In the genomic region with DNA sequence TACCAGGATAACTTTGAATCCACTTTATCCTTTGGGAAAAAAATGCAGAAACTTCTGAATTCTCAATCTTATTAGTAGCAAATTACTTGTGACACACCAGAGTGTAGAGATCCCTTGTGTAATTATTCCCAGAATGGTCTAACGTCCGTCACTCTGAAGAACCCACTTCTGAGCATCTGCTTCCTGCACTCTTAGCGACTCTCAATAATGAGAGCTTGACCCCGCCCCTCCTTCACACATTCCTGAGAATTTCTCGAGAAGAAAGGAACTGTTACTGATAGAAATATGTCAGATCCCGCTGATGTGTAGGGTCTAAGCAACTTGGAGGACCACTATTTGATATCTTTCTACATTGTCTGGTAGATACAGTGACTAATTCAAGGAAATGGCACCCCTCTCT, we compare ENCODE assay signal across 23 cellular contexts.
"Had no signal": no experiment of that assay in that cellular context is flagged by ENCODE, and none has a peak within 500 bp of the region (broad histone marks: within the 10 kb centered on the region; RNA-seq: fewer than 3 reads in every experiment).

No MANE protein-coding gene starts in this region.

- H3K9ac ChIP-seq: parathyroid adenoma had no signal

- H3K27me3 ChIP-seq: upper lobe of left lung had no signal

- H3K27ac ChIP-seq: parathyroid adenoma, psoas muscle, upper lobe of left lung had no signal

- H3K27ac Mint-ChIP-seq: activated naive CD8-positive, alpha-beta T cell; memory B cell; naive thymus-derived CD8-positive, alpha-beta T cell; stimulated activated memory B cell treated with anti-CD40 and anti-IgM and Interleukin-4, amounts not matched to agents 10 μg/mL and 1 μg/mL and 100 μg/mL, for 72 hours had no signal

- H3K27me3 Mint-ChIP-seq: activated naive CD8-positive, alpha-beta T cell; memory B cell; naive thymus-derived CD8-positive, alpha-beta T cell; stimulated activated memory B cell treated with anti-CD40 and anti-IgM and Interleukin-4, amounts not matched to agents 10 μg/mL and 1 μg/mL and 100 μg/mL, for 72 hours had no signal

- H3K79me2 ChIP-seq: parathyroid adenoma had no signal

- H3K9me3 Mint-ChIP-seq: memory B cell; naive thymus-derived CD8-positive, alpha-beta T cell; neural crest cell; stimulated activated memory B cell treated with anti-CD40 and anti-IgM and Interleukin-4, amounts not matched to agents 10 μg/mL and 1 μg/mL and 100 μg/mL, for 72 hours; stimulated activated naive CD8-positive, alpha-beta T cell treated with anti-CD3 and anti-CD28 coated beads, Interleukin-15, amount 100 ng/mL, for 72 hours had no signal

- H3K4me1 Mint-ChIP-seq: memory B cell; naive thymus-derived CD8-positive, alpha-beta T cell; neural crest cell; stimulated activated memory B cell treated with anti-CD40 and anti-IgM and Interleukin-4, amounts not matched to agents 10 μg/mL and 1 μg/mL and 100 μg/mL, for 72 hours; stimulated activated naive CD8-positive, alpha-beta T cell treated with anti-CD3 and anti-CD28 coated beads, Interleukin-15, amount 100 ng/mL, for 72 hours had no signal

- H3K4me1 ChIP-seq: parathyroid adenoma, psoas muscle, upper lobe of left lung had no signal

- H2AFZ ChIP-seq: parathyroid adenoma had no signal

- H3K4me3 Mint-ChIP-seq: activated naive CD8-positive, alpha-beta T cell; memory B cell; naive thymus-derived CD8-positive, alpha-beta T cell; neural crest cell; stimulated activated memory B cell treated with anti-CD40 and anti-IgM and Interleukin-4, amounts not matched to agents 10 μg/mL and 1 μg/mL and 100 μg/mL, for 72 hours; stimulated activated naive CD8-positive, alpha-beta T cell treated with anti-CD3 and anti-CD28 coated beads, Interleukin-15, amount 100 ng/mL, for 72 hours had no signal

- H3K4me2 ChIP-seq: smooth muscle cell had no signal

- H3K36me3 ChIP-seq: upper lobe of left lung had no signal

- DNase-seq: activated CD4-positive, alpha-beta T cell treated with anti-CD3 and anti-CD28 coated beads for 4 hours; activated CD4-positive, alpha-beta T cell treated with anti-CD3 and anti-CD28 coated beads, Interleukin-2, amount 50 U/mL, for 4 hours; activated CD8-positive, alpha-beta memory T cell treated with anti-CD3 and anti-CD28 coated beads for 24 hours; activated effector memory CD4-positive, alpha-beta T cell treated with Interleukin-2 at 50 U/mL for 16 hours; activated naive CD4-positive, alpha-beta T cell treated with Interleukin-2 at 50 U/mL for 16 hours; anterior cingulate cortex; effector CD8-positive, alpha-beta T cell; left cardiac atrium; naive thymus-derived CD8-positive, alpha-beta T cell; occipital lobe; psoas muscle; stimulated activated CD4-positive, alpha-beta T cell treated with anti-CD3 and anti-CD28 coated beads, Interleukin-1b, Interleukin-23, amount 100 ng/mL, for 48 hours; stimulated activated CD4-positive, alpha-beta T cell treated with anti-CD3 and anti-CD28 coated beads, Interleukin-4, amount 100 ng/mL, for 4 hours; stimulated activated CD8-positive, alpha-beta memory T cell treated with anti-CD3 and anti-CD28 coated beads, Interleukin-4, amount 100 ng/mL, for 48 hours; stimulated activated naive CD8-positive, alpha-beta T cell treated with anti-CD3 and anti-CD28 coated beads, Interleukin-15, amount 100 ng/mL, for 72 hours; substantia nigra had no signal

- H3K4me3 ChIP-seq: psoas muscle, smooth muscle cell, upper lobe of left lung had no signal

- H3K36me3 Mint-ChIP-seq: activated naive CD8-positive, alpha-beta T cell; memory B cell; naive thymus-derived CD8-positive, alpha-beta T cell; stimulated activated memory B cell treated with anti-CD40 and anti-IgM and Interleukin-4, amounts not matched to agents 10 μg/mL and 1 μg/mL and 100 μg/mL, for 72 hours had no signal

- H3K9me3 ChIP-seq: upper lobe of left lung had no signal

- ATAC-seq: left cardiac atrium; naive thymus-derived CD8-positive, alpha-beta T cell; psoas muscle; stimulated activated memory B cell treated with anti-CD40 and anti-IgM and Interleukin-4, amounts not matched to agents 10 μg/mL and 1 μg/mL and 100 μg/mL, for 72 hours; stimulated activated naive CD8-positive, alpha-beta T cell treated with anti-CD3 and anti-CD28 coated beads, Interleukin-15, amount 100 ng/mL, for 72 hours had no signal
